ENCODE assay signal across 1 cellular context in the genomic region with DNA sequence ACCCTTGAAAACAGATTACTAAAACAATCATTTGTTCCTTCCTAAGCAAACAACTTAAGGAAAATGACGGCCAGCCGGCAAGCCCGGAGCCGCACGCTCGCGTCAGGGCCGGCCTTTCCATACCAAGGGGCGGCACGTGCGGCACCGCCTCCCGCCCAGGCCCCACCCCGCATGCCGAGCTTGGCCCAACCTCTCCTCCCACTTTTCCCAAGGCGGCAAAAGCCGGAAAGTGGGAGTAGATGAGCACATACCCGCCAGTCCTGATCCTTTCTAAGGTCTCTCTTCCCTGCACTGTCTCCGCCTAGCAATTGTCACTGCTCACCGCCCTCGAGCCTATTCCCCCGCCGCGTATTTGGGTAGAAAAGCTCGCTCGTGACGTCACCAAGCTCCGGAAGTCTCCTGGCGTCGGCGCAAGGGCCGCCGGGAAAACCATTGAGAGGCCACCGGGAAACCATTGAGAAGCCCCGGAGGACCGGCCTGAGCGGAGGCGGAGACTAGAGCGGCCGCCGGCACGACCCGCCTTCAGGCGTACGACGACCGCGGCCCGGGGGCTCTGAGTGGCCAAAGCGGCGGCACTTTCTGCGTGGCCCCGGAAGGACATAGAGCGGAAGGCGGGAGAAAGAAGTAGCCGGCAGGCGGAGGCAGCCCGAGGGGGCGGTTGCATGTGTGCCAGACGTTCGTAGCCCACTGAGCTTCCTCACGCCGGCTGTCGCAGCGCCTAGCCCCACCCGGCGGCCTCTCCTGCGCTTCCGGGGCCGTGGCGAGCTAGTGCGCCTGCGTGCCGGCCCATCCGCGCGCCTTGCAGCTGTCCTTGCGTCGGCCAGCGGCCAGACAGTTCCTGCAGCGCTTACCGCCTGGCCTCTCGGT.
A peak's percentile ranks its signal among the peaks of the same experiment; 100 is the strongest.
TF ChIP-seq lines count a peak whose summit lies in the region.

A gene with protein sequence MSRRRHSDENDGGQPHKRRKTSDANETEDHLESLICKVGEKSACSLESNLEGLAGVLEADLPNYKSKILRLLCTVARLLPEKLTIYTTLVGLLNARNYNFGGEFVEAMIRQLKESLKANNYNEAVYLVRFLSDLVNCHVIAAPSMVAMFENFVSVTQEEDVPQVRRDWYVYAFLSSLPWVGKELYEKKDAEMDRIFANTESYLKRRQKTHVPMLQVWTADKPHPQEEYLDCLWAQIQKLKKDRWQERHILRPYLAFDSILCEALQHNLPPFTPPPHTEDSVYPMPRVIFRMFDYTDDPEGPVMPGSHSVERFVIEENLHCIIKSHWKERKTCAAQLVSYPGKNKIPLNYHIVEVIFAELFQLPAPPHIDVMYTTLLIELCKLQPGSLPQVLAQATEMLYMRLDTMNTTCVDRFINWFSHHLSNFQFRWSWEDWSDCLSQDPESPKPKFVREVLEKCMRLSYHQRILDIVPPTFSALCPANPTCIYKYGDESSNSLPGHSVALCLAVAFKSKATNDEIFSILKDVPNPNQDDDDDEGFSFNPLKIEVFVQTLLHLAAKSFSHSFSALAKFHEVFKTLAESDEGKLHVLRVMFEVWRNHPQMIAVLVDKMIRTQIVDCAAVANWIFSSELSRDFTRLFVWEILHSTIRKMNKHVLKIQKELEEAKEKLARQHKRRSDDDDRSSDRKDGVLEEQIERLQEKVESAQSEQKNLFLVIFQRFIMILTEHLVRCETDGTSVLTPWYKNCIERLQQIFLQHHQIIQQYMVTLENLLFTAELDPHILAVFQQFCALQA (plus strand): TSS at position 830 of the 867 bp plus-strand sequence. CDS start 61 bp downstream, outside the sequence.
A gene (minus strand): TSS at position 377 of the 867 bp plus-strand sequence. CDS start 5,806 bp downstream, outside the sequence.

TF ChIP-seq in SK-N-SH, 30 proteins besides CTCF, POLR2A, EP300 and RAD21 (continued from another document):
- TF ChIP-seq, protein P1, sequence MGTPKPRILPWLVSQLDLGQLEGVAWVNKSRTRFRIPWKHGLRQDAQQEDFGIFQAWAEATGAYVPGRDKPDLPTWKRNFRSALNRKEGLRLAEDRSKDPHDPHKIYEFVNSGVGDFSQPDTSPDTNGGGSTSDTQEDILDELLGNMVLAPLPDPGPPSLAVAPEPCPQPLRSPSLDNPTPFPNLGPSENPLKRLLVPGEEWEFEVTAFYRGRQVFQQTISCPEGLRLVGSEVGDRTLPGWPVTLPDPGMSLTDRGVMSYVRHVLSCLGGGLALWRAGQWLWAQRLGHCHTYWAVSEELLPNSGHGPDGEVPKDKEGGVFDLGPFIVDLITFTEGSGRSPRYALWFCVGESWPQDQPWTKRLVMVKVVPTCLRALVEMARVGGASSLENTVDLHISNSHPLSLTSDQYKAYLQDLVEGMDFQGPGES (IDR thresholded peaks at IDR 0.05; ENCODE audit: low read depth, low read length) = peak; percentile 38; the same call in 1 of the 2 replicates
- TF ChIP-seq GABPA (IDR thresholded peaks at IDR 0.05; ENCODE audit: low read depth) (peak; percentile 95), CHD2 (IDR thresholded peaks at IDR 0.05; ENCODE audit: low read length, partially characterized antibody) (peak; percentile 94), TEAD4 (IDR thresholded peaks at IDR 0.05; ENCODE audit: borderline replicate concordance, insufficient read depth) (no peak), SIN3A (IDR thresholded peaks at IDR 0.05; ENCODE audit: borderline replicate concordance, low read depth, low read length) (peak; percentile 66), TCF12 (IDR thresholded peaks at IDR 0.05) (peak; percentile 13; the same call in 1 of the 2 replicates), RCOR1 (IDR thresholded peaks at IDR 0.05; ENCODE audit: low read length) (no peak), FOXM1 (IDR thresholded peaks at IDR 0.05; ENCODE audit: low read depth) (no peak), FOSL2 (IDR thresholded peaks at IDR 0.05; ENCODE audit: borderline replicate concordance, low read depth) (no peak), NRF1 (IDR thresholded peaks at IDR 0.05; ENCODE audit: low read depth, low read length) (peak; percentile 76), MEF2A (IDR thresholded peaks at IDR 0.05; ENCODE audit: borderline replicate concordance, low read depth) (no peak)
- TF ChIP-seq, protein P2, sequence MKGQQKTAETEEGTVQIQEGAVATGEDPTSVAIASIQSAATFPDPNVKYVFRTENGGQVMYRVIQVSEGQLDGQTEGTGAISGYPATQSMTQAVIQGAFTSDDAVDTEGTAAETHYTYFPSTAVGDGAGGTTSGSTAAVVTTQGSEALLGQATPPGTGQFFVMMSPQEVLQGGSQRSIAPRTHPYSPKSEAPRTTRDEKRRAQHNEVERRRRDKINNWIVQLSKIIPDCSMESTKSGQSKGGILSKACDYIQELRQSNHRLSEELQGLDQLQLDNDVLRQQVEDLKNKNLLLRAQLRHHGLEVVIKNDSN (IDR thresholded peaks at IDR 0.05; ENCODE audit: borderline replicate concordance, low read depth) = peak; percentile 67; the same call in 1 of the 2 replicates
- TF ChIP-seq, protein P3, sequence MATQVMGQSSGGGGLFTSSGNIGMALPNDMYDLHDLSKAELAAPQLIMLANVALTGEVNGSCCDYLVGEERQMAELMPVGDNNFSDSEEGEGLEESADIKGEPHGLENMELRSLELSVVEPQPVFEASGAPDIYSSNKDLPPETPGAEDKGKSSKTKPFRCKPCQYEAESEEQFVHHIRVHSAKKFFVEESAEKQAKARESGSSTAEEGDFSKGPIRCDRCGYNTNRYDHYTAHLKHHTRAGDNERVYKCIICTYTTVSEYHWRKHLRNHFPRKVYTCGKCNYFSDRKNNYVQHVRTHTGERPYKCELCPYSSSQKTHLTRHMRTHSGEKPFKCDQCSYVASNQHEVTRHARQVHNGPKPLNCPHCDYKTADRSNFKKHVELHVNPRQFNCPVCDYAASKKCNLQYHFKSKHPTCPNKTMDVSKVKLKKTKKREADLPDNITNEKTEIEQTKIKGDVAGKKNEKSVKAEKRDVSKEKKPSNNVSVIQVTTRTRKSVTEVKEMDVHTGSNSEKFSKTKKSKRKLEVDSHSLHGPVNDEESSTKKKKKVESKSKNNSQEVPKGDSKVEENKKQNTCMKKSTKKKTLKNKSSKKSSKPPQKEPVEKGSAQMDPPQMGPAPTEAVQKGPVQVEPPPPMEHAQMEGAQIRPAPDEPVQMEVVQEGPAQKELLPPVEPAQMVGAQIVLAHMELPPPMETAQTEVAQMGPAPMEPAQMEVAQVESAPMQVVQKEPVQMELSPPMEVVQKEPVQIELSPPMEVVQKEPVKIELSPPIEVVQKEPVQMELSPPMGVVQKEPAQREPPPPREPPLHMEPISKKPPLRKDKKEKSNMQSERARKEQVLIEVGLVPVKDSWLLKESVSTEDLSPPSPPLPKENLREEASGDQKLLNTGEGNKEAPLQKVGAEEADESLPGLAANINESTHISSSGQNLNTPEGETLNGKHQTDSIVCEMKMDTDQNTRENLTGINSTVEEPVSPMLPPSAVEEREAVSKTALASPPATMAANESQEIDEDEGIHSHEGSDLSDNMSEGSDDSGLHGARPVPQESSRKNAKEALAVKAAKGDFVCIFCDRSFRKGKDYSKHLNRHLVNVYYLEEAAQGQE (IDR thresholded peaks at IDR 0.05; ENCODE audit: low read depth, low read length) = peak; percentile 37; the same call in 1 of the 2 replicates
